1 cellular context compared by ENCODE assay signal in the genomic region with DNA sequence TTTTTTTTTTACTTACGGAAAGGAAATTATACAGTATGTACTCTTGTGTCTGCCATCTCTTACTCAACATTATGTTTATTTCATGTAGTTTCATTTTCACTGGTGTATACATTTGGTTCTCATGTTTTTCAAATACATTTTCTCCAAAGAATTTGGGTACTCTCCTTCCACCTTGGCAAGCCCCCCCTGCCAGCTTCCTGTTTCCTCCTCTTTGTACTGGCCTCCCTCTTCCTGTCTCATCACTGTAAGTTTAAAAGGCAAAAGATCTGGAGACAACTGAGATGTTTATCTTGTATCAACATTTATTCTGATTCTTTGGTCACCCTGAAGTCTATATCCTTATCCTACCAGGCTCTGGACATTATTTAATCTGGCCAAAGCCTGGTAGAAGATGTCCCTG.
TF ChIP-seq lines count a peak whose summit lies in the region.

No MANE protein-coding gene starts in this region.

TF ChIP-seq in WTC11, 78 proteins besides CTCF, POLR2A, EP300 and RAD21:
- TF ChIP-seq CDX4 (CRISPR knock-in tag; IDR thresholded peaks at IDR 0.05; ENCODE audit: borderline replicate concordance) (no peak), SOX15 (CRISPR knock-in tag; IDR thresholded peaks at IDR 0.05) (no peak), GABPB1 (CRISPR knock-in tag; IDR thresholded peaks at IDR 0.05) (no peak), TEAD1 (CRISPR knock-in tag; IDR thresholded peaks at IDR 0.05) (no peak), ATF6 (CRISPR knock-in tag; IDR thresholded peaks at IDR 0.05) (no peak), ZBTB43 (CRISPR knock-in tag; IDR thresholded peaks at IDR 0.05) (no peak), ZNF671 (CRISPR knock-in tag; IDR thresholded peaks at IDR 0.05) (no peak), SMAD3 (CRISPR knock-in tag; IDR thresholded peaks at IDR 0.05; ENCODE audit: borderline replicate concordance) (no peak), OVOL2 (CRISPR knock-in tag; IDR thresholded peaks at IDR 0.05; ENCODE audit: borderline replicate concordance) (no peak), FOXP1 (CRISPR knock-in tag; IDR thresholded peaks at IDR 0.05; ENCODE audit: borderline replicate concordance) (no peak), CBFB (CRISPR knock-in tag; IDR thresholded peaks at IDR 0.05; ENCODE audit: low read depth) (no peak)
- TF ChIP-seq, protein P1, sequence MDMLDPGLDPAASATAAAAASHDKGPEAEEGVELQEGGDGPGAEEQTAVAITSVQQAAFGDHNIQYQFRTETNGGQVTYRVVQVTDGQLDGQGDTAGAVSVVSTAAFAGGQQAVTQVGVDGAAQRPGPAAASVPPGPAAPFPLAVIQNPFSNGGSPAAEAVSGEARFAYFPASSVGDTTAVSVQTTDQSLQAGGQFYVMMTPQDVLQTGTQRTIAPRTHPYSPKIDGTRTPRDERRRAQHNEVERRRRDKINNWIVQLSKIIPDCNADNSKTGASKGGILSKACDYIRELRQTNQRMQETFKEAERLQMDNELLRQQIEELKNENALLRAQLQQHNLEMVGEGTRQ (CRISPR knock-in tag; IDR thresholded peaks at IDR 0.05): no peak
- TF ChIP-seq, protein P2, sequence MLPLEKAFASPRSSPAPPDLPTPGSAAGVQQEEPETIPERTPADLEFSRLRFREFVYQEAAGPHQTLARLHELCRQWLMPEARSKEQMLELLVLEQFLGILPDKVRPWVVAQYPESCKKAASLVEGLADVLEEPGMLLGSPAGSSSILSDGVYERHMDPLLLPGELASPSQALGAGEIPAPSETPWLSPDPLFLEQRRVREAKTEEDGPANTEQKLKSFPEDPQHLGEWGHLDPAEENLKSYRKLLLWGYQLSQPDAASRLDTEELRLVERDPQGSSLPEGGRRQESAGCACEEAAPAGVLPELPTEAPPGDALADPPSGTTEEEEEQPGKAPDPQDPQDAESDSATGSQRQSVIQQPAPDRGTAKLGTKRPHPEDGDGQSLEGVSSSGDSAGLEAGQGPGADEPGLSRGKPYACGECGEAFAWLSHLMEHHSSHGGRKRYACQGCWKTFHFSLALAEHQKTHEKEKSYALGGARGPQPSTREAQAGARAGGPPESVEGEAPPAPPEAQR (CRISPR knock-in tag; IDR thresholded peaks at IDR 0.05): no peak
- TF ChIP-seq, protein P3, sequence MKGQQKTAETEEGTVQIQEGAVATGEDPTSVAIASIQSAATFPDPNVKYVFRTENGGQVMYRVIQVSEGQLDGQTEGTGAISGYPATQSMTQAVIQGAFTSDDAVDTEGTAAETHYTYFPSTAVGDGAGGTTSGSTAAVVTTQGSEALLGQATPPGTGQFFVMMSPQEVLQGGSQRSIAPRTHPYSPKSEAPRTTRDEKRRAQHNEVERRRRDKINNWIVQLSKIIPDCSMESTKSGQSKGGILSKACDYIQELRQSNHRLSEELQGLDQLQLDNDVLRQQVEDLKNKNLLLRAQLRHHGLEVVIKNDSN (CRISPR knock-in tag; IDR thresholded peaks at IDR 0.05): no peak
